In the genomic region with DNA sequence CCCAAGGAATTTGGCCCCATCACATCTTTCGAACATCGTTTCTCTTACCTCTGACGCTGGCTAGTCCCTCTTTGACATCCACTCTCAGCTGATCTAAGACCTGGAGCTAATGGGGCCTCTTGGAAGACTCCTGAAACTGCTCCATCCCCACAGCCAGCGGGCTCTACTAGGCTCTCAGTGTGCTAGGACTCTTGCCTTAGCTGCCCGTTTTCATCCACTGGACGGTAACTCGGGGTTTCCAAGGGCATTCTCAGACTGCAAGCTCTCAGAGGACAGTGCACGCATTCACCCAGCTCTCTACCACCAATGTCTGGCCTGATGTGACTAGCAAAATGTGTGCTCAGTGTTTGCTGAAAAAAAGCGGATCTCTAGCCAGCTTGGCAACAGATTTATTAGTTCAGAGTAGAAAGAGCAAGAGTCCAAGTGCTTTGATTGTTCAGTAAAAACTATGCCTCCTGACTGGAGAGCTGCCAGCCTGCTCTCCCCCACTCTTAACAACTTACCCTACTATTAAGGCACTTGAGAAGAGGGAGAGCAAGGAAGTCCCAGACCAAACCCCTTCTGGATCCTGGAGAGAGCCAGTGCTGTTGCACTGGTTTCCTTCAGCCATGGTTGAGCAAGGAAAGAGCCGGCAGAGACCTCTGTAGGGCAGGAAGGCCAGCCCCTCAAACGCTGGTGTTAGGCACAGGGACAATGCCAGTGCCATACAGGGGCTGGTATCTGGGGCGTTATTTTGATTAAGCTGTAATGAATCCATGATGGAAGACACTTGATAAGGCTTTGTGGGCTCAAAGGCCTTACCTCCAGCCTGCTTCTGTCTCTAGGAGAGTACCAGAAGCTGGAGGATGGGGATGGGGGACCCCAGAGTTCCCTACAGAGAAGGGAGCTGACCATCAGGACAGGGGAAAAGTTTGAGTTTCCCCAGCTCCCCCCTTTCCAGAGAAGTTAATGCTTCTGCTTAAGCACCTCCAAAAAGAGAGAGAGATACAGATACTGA, we compare ENCODE assay signal across 8 cellular contexts. TPM values are rescaled to one million over a fixed set of nuclear protein-coding genes. Genes with fewer than 3 reads are reported as not detected.
A peak's percentile ranks its signal among the peaks of the same experiment; 100 is the strongest.
DNase-seq lines count a peak whose midpoint lies in the region; ATAC-seq and TF ChIP-seq lines count a peak whose summit lies in the region.

No MANE protein-coding gene starts in this region.

- peak overlapping the region; percentile 96 to 99 (median 98) for H3K27ac Mint-ChIP-seq in CD4-positive, alpha-beta memory T cell

- peaks cover 66% of the 10 kb centered on the region for H3K36me3 ChIP-seq in CD4-positive, alpha-beta memory T cell (ENCODE audit: insufficient read depth, low read length)
- H3K36me3 ChIP-seq in liver (ENCODE audit: control insufficient read depth in 4 of 4, insufficient read depth in 3 of 4, low read depth in 1 of 4, low read length in 3 of 4) (peaks cover 21 to 46% (median 32%) of the 10 kb centered on the region in 4 donors), thoracic aorta (peaks cover 57% of the 10 kb centered on the region)

- TF ChIP-seq CTCF in liver (IDR thresholded peaks at IDR 0.05; ENCODE audit: low read depth, low read length, missing input control): no peak
- TF ChIP-seq CTCF in thoracic aorta (IDR thresholded peaks at IDR 0.05): no peak

- POLR2A ChIA-PET in CD4-positive, alpha-beta memory T cell (lab: Charles Lee; ENCODE audit: partially characterized antibody): interaction anchor here (0.6 to 13.6 kb wide), 26 partner anchors 11 to 909 kb away, joined by 3 to 359 read pairs (median 5); a partner anchor contains a TSS

- H3K27me3 Mint-ChIP-seq in CD4-positive, alpha-beta memory T cell: no peaks in the 10 kb centered on the region

- intact Hi-C loops in CD4-positive, alpha-beta memory T cell (cut with micrococcal nuclease): loop anchor here (1.0 to 2.0 kb wide), 2 partner anchors 9 to 79 kb away; a partner anchor contains a TSS

- H3K4me3 Mint-ChIP-seq in CD4-positive, alpha-beta memory T cell: peak overlapping the region; percentile 88 to 95 (median 91)

- DNase-seq in CD4-positive, alpha-beta memory T cell: no peak
- peak in 34 of 58 donors; percentile 21 to 80 (median 58) for DNase-seq in anterior cingulate cortex (lab: John Stamatoyannopoulos, UW)
- DNase-seq in thoracic aorta (ENCODE audit: low spot score): no peak
- no peak for DNase-seq in cerebellum (ENCODE audit: low spot score)

- no peaks in the 10 kb centered on the region for H3K27me3 ChIP-seq in CD4-positive, alpha-beta memory T cell (ENCODE audit: insufficient read depth, low read length)
- H3K27me3 ChIP-seq in liver (ENCODE audit: control insufficient read depth in 4 of 4, insufficient read depth in 4 of 4, low read length in 3 of 4): no peaks in the 10 kb centered on the region
- H3K27me3 ChIP-seq in thoracic aorta (replicated peaks; ENCODE audit: insufficient read depth): no peaks in the 10 kb centered on the region

- ATAC-seq in HG03469 (IDR thresholded peaks at IDR 0.05; ENCODE audit: unreplicated experiment) (peak; percentile 4), thoracic aorta (ENCODE audit: insufficient number of reproducible peaks, low FRiP score, low read depth) (no peak), GM18909 (IDR thresholded peaks at IDR 0.05; ENCODE audit: poor library complexity, unreplicated experiment) (no peak), HG02870 (IDR thresholded peaks at IDR 0.05; ENCODE audit: unreplicated experiment) (no peak)

- TF ChIP-seq RAD21 in liver (IDR thresholded peaks at IDR 0.05): peak; percentile 12 to 46

- peak overlapping the region; percentile 75 to 97 for H3K9ac ChIP-seq in liver (ENCODE audit: low read depth in 1 of 2, low read length in 2 of 2)

- H3K4me1 Mint-ChIP-seq in CD4-positive, alpha-beta memory T cell: peaks cover 34 to 59% (median 49%) of the 10 kb centered on the region in 4 donors

- peaks cover 0 to 5% (median 0%) of the 10 kb centered on the region in 8 donors for H3K9me3 Mint-ChIP-seq in CD4-positive, alpha-beta memory T cell

- no peaks in the 10 kb centered on the region for H3K9me3 ChIP-seq in CD4-positive, alpha-beta memory T cell (ENCODE audit: control insufficient read depth in 1 of 2, low read length in 2 of 2)
- H3K9me3 ChIP-seq in liver (ENCODE audit: control insufficient read depth in 4 of 4, low read length in 3 of 4) (no peaks in the 10 kb centered on the region), thoracic aorta (no peaks in the 10 kb centered on the region)

- 20% methylated on average over 12 of the region's 12 CpGs for WGBS in liver

- H3K27ac ChIP-seq in CD4-positive, alpha-beta memory T cell (ENCODE audit: low read depth, low read length): peak overlapping the region; percentile 91
- H3K27ac ChIP-seq in liver (ENCODE audit: low read depth in 1 of 2, low read length in 2 of 2) (peak overlapping the region; percentile 98), thoracic aorta (peak overlapping the region; percentile 85 to 93)

- H3K4me1 ChIP-seq in CD4-positive, alpha-beta memory T cell (ENCODE audit: insufficient read depth, low read length): peaks cover 35% of the 10 kb centered on the region
- H3K4me1 ChIP-seq in liver (ENCODE audit: control insufficient read depth in 4 of 4, insufficient read depth in 4 of 4, low read length in 3 of 4): peaks cover 22 to 62% (median 46%) of the 10 kb centered on the region in 4 donors
- H3K4me1 ChIP-seq in thoracic aorta (ENCODE audit: control insufficient read depth in 1 of 2, low read depth in 2 of 2): peaks cover 18 to 29% of the 10 kb centered on the region in 2 donors

- H3K36me3 Mint-ChIP-seq in CD4-positive, alpha-beta memory T cell: peaks cover 40 to 78% of the 10 kb centered on the region in 2 donors

- peak overlapping the region; percentile 50 to 64 for H3K4me3 ChIP-seq in CD4-positive, alpha-beta memory T cell (ENCODE audit: low read length in 2 of 2)
- peak overlapping the region; percentile 56 to 72 (median 60) for H3K4me3 ChIP-seq in liver (ENCODE audit: low read depth in 1 of 3, low read length in 3 of 3)
- peak overlapping the region; percentile 85 for H3K4me3 ChIP-seq in thoracic aorta

- CTCF ChIA-PET in CD4-positive, alpha-beta memory T cell (lab: Charles Lee; ENCODE audit: partially characterized antibody): interaction anchor here (0.7 to 3.0 kb wide), 7 partner anchors 9 to 67 kb away, joined by 3 to 11 read pairs (median 5); a partner anchor contains a TSS

TF ChIP-seq in liver, 16 proteins besides CTCF, POLR2A, EP300 and RAD21 (continues in another document):
- TF ChIP-seq HNF4G (IDR thresholded peaks at IDR 0.05) (peak; percentile 71), SP1 (IDR thresholded peaks at IDR 0.05) (peak; percentile 90), GABPA (IDR thresholded peaks at IDR 0.05 in 1 of 2, conservative IDR thresholded peaks at IDR 0.05 in 1 of 2) (no peak), JUND (IDR thresholded peaks at IDR 0.05) (peak in 1 of 2 donors; percentile 42), HNF4A (conservative IDR thresholded peaks at IDR 0.05) (peak; percentile 95 to 96), YY1 (IDR thresholded peaks at IDR 0.05) (peak; percentile 41)
- TF ChIP-seq, protein P1, sequence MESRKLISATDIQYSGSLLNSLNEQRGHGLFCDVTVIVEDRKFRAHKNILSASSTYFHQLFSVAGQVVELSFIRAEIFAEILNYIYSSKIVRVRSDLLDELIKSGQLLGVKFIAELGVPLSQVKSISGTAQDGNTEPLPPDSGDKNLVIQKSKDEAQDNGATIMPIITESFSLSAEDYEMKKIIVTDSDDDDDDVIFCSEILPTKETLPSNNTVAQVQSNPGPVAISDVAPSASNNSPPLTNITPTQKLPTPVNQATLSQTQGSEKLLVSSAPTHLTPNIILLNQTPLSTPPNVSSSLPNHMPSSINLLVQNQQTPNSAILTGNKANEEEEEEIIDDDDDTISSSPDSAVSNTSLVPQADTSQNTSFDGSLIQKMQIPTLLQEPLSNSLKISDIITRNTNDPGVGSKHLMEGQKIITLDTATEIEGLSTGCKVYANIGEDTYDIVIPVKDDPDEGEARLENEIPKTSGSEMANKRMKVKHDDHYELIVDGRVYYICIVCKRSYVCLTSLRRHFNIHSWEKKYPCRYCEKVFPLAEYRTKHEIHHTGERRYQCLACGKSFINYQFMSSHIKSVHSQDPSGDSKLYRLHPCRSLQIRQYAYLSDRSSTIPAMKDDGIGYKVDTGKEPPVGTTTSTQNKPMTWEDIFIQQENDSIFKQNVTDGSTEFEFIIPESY (IDR thresholded peaks at IDR 0.05): peak; percentile 63
- TF ChIP-seq, protein P2, sequence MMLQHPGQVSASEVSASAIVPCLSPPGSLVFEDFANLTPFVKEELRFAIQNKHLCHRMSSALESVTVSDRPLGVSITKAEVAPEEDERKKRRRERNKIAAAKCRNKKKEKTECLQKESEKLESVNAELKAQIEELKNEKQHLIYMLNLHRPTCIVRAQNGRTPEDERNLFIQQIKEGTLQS (IDR thresholded peaks at IDR 0.05): peak; percentile 41

RNA-seq across cellular contexts. Expression of a gene that starts 9.2 kb away (rescaled TPM):
- total RNA-seq in CD4-positive, alpha-beta memory T cell: 100 to 1,000 TPM; 170 to 173 TPM
- polyA plus RNA-seq in CD4-positive, alpha-beta memory T cell: 10 to 100 TPM; 36.5 to 74.7 TPM
- total RNA-seq in liver: 10 to 100 TPM; 11.1 to 22.6 TPM
- polyA plus RNA-seq in liver: 10 to 100 TPM; 21.3 to 30.7 TPM
- total RNA-seq in thoracic aorta: 10 to 100 TPM; 81.5 to 84.4 TPM
- 21.3 TPM for total RNA-seq in cerebellum

RNA-seq across cellular contexts. Expression of a gene that starts 15.6 kb away (rescaled TPM):
- total RNA-seq in CD4-positive, alpha-beta memory T cell: 100 to 1,000 TPM; 150 to 169 TPM
- 100 to 1,000 TPM in 1 of 2 donors, 10 to 100 TPM in 1; 50.1 to 204 TPM for polyA plus RNA-seq in CD4-positive, alpha-beta memory T cell
- total RNA-seq in liver: 10 to 100 TPM; 15.4 to 34.9 TPM
- polyA plus RNA-seq in liver: 10 to 100 TPM; 16.1 to 29.5 TPM
- 10 to 100 TPM; 47.9 to 69.8 TPM for total RNA-seq in thoracic aorta
- total RNA-seq in cerebellum: 10.2 TPM

RNA-seq across cellular contexts. Expression of a gene that starts 38.0 kb away (rescaled TPM):
- total RNA-seq in CD4-positive, alpha-beta memory T cell: 10 to 100 TPM; 63.3 to 66.3 TPM
- polyA plus RNA-seq in CD4-positive, alpha-beta memory T cell: 1 to 10 TPM in 1 of 2 donors, under 1 TPM in 1; 0.41 to 6.3 TPM
- total RNA-seq in liver (10 to 100 TPM; 11.5 to 13.4 TPM), thoracic aorta (10 to 100 TPM; 37.5 to 39.5 TPM), cerebellum (13.8 TPM)
- polyA plus RNA-seq in liver: 10 to 100 TPM in 1 of 2 donors, 1 to 10 TPM in 1; 4.7 to 12.8 TPM

RNA-seq across cellular contexts. Expression of a gene that starts 39.5 kb away (rescaled TPM):
- total RNA-seq in CD4-positive, alpha-beta memory T cell: 10 to 100 TPM; 92.0 to 93.6 TPM
- 10 to 100 TPM in 1 of 2 donors, 1 to 10 TPM in 1; 6.3 to 24.1 TPM for polyA plus RNA-seq in CD4-positive, alpha-beta memory T cell
- total RNA-seq in liver: 10 to 100 TPM; 23.7 to 49.3 TPM
- polyA plus RNA-seq in liver: 10 to 100 TPM; 22.9 to 49.7 TPM
- total RNA-seq in thoracic aorta: 10 to 100 TPM; 48.3 to 62.8 TPM
- 15.2 TPM for total RNA-seq in cerebellum

RNA-seq across cellular contexts. Expression of a gene that starts 57.9 kb away (rescaled TPM):
- total RNA-seq in CD4-positive, alpha-beta memory T cell: 1 to 10 TPM; 1.6 to 2.7 TPM
- 1 to 10 TPM in 1 of 2 donors, not detected in 1; 1.2 TPM for polyA plus RNA-seq in CD4-positive, alpha-beta memory T cell
- total RNA-seq in liver (under 1 TPM; 0.14 to 0.17 TPM), thoracic aorta (under 1 TPM in 1 of 2 donors, not detected in 1; 0.95 TPM), cerebellum (0.27 TPM)
- under 1 TPM; 0.32 TPM for polyA plus RNA-seq in liver

Comparison
In these comparisons a context has a peak if more than half of its experiments do, and no peak if none do; other contexts are left out.
1. DNase-seq: peak in anterior cingulate cortex (34 of 58); none in CD4-positive, alpha-beta memory T cell (0 of 5), thoracic aorta (single experiment) and cerebellum (single experiment).
2. Peak in every context shown above with its lines, with median percentiles within 50 percentile points of each other: H3K27ac ChIP-seq and H3K4me3 ChIP-seq.